Comparison of ENCODE assay signal across 11 cellular contexts in the genomic region with DNA sequence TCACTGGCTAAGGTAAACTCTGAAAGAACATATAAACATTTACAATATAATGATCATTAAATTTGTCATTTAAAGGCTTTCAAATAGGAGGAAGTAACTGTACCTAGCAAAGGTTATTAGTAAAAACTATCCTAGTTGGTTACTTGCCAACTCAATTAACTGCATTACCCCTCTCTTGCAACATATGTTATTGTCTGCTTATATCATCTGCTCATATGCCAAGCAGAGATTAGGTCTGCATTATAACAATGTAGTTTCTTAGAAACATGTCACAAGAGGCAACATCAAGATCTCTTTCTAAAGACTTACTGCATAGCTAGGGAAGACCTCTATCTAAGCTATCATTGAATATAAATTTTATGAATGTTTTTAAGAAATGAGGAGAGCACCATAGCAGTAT.
DNase-seq lines count a peak whose midpoint lies in the region; ATAC-seq and TF ChIP-seq lines count a peak whose summit lies in the region.
"Had no signal": no experiment of that assay in that cellular context is flagged by ENCODE, and none has a peak within 500 bp of the region (broad histone marks: within the 10 kb centered on the region; RNA-seq: fewer than 3 reads in every experiment).

No MANE protein-coding gene starts in this region.

- in situ Hi-C loops in G401 (cut with HindIII; ENCODE audit: low sequenced_read_pairs), result no loop called here

- H3K27ac ChIP-seq in upper lobe of right lung, result no peak overlapping the region
- H3K27ac ChIP-seq in CD8-positive, alpha-beta memory T cell (ENCODE audit: low read depth, low read length), result no peak overlapping the region
- H3K27ac ChIP-seq: SJCRH30 had no signal

- no peaks in the 10 kb centered on the region for H3K4me1 Mint-ChIP-seq in CD8-positive, alpha-beta memory T cell

- H3K9me3 Mint-ChIP-seq in CD8-positive, alpha-beta memory T cell, result peaks cover 0 to 5% (median 0%) of the 10 kb centered on the region in 5 donors

- no peaks in the 10 kb centered on the region for H3K36me3 ChIP-seq in upper lobe of right lung
- H3K36me3 ChIP-seq in CD8-positive, alpha-beta memory T cell (ENCODE audit: insufficient read depth, low read length), result no peaks in the 10 kb centered on the region
- H3K36me3 ChIP-seq: SJCRH30 had no signal

- H3K27me3 ChIP-seq in upper lobe of right lung, result no peaks in the 10 kb centered on the region
- no peaks in the 10 kb centered on the region for H3K27me3 ChIP-seq in CD8-positive, alpha-beta memory T cell (ENCODE audit: insufficient read depth, low read length, poor library complexity, severe bottlenecking)
- H3K27me3 ChIP-seq: SJCRH30 had no signal

- no peak for ATAC-seq in upper lobe of right lung
- ATAC-seq: GM12878 had no signal

- no peak overlapping the region for H3K4me3 Mint-ChIP-seq in CD8-positive, alpha-beta memory T cell

- peak; percentile 34 for DNase-seq in G401 (ENCODE audit: low spot score)
- peak; percentile 2 for DNase-seq in NCI-H1105 (lab: John Stamatoyannopoulos, UW)
- DNase-seq in NCI-H2171 treated with DMSO at 0.1 percent for 48 hours (lab: John Stamatoyannopoulos, UW), result peak; percentile 85
- DNase-seq in OCI-M1 (lab: John Stamatoyannopoulos, UW), result peak; percentile 21
- DNase-seq in activated T-cell treated with anti-CD3 and anti-CD28 coated beads, Interleukin-2, amount 50 U/mL, for 48 hours, result no peak
- no peak for DNase-seq in upper lobe of right lung
- no peak for DNase-seq in dermis blood vessel endothelial cell
- DNase-seq in CD8-positive, alpha-beta memory T cell, result no peak
- DNase-seq: ACHN, SJCRH30 had no signal

- CTCF ChIA-PET in CD8-positive, alpha-beta memory T cell (lab: Charles Lee), result no interaction called here

- no peaks in the 10 kb centered on the region for H3K4me1 ChIP-seq in upper lobe of right lung
- no peaks in the 10 kb centered on the region for H3K4me1 ChIP-seq in CD8-positive, alpha-beta memory T cell (ENCODE audit: insufficient read depth, low read length)

- H3K9me3 ChIP-seq in upper lobe of right lung, result no peaks in the 10 kb centered on the region
- H3K9me3 ChIP-seq in CD8-positive, alpha-beta memory T cell (ENCODE audit: low read length), result no peaks in the 10 kb centered on the region
- H3K9me3 ChIP-seq: SJCRH30 had no signal

- no peak overlapping the region for H3K27ac Mint-ChIP-seq in CD8-positive, alpha-beta memory T cell

- TF ChIP-seq CTCF in upper lobe of right lung (IDR thresholded peaks at IDR 0.05), result no peak

- H3K36me3 Mint-ChIP-seq in CD8-positive, alpha-beta memory T cell, result no peaks in the 10 kb centered on the region

- POLR2A ChIA-PET in CD8-positive, alpha-beta memory T cell (lab: Charles Lee), result no interaction called here

- intact Hi-C loops in upper lobe of right lung (cut with DNase I), result no loop called here

- no peak overlapping the region for H3K4me3 ChIP-seq in upper lobe of right lung
- no peak overlapping the region for H3K4me3 ChIP-seq in CD8-positive, alpha-beta memory T cell (ENCODE audit: low read length)
- H3K4me3 ChIP-seq: GM12878, SJCRH30 had no signal

- peaks cover 3% of the 10 kb centered on the region in 2 donors for H3K27me3 Mint-ChIP-seq in CD8-positive, alpha-beta memory T cell

Comparison
In these comparisons a context has a peak if more than half of its experiments do, and no peak if none do; other contexts are left out.
1. DNase-seq: peak in G401 (single experiment), NCI-H1105 (single experiment), NCI-H2171 treated with DMSO at 0.1 percent for 48 hours (single experiment) and OCI-M1 (single experiment); none in activated T-cell treated with anti-CD3 and anti-CD28 coated beads, Interleukin-2, amount 50 U/mL, for 48 hours (0 of 2), upper lobe of right lung (single experiment), dermis blood vessel endothelial cell (single experiment) and CD8-positive, alpha-beta memory T cell (0 of 5).